Comparison of ENCODE assay signal across 1 cellular context in the genomic region with DNA sequence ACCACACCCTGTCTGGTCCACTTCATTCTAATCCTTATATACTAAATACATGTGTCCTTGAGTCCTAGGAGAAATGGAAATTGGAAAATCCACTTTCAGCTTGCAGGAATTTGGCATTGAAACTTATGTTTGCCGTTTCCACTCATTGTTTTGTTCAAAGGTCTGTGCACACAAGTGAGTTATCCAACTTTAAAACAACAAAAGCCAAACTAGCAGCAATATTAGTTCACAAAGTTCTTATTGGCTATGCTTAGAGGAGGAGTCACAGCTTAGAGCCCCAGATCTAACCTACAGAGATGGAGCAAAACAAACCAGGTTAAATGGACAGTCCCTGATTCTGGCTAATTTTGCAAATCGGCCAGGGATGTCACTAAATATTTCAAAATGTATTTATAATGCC.
TF ChIP-seq lines count a peak whose summit lies in the region.

No MANE protein-coding gene starts in this region.

TF ChIP-seq in endothelial cell of umbilical vein, 7 proteins besides CTCF, POLR2A, EP300 and RAD21:
- TF ChIP-seq, protein P1, sequence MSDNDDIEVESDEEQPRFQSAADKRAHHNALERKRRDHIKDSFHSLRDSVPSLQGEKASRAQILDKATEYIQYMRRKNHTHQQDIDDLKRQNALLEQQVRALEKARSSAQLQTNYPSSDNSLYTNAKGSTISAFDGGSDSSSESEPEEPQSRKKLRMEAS (IDR thresholded peaks at IDR 0.05; ENCODE audit: insufficient read depth, insufficient read length) = no peak
- TF ChIP-seq FOS (IDR thresholded peaks at IDR 0.05; ENCODE audit: borderline replicate concordance, insufficient read depth, low read length) = no peak
- no peak for TF ChIP-seq MYC (IDR thresholded peaks at IDR 0.05; ENCODE audit: low read depth, low read length)
- no peak for TF ChIP-seq EZH2 (IDR thresholded peaks at IDR 0.05; ENCODE audit: borderline replicate concordance, low read depth, low read length, severe bottlenecking)
- no peak for TF ChIP-seq POLR2AphosphoS5 (IDR thresholded peaks at IDR 0.05; ENCODE audit: insufficient read depth, low read depth, low read length)
- TF ChIP-seq GATA2 (IDR thresholded peaks at IDR 0.05; ENCODE audit: insufficient read depth, insufficient read length, low read depth, low read length) = no peak
- TF ChIP-seq JUN (IDR thresholded peaks at IDR 0.05; ENCODE audit: borderline replicate concordance, insufficient read depth, insufficient read length, low read depth) = no peak
